Comparison of ENCODE assay signal across 8 cellular contexts in genomic region chr21:33229099-33229775, GRCh38. TPM values are rescaled to one million over a fixed set of nuclear protein-coding genes. Genes with fewer than 3 reads are reported as not detected.
DNase-seq lines count a peak whose midpoint lies in the region; ATAC-seq and TF ChIP-seq lines count a peak whose summit lies in the region.

No MANE protein-coding gene starts in this region.

- no peaks in the 10 kb centered on the region for H3K9me3 Mint-ChIP-seq in activated CD4-positive, alpha-beta T cell treated with anti-CD3 and anti-CD28 coated beads, Interleukin-2, amount 10 ng/mL, durations not matched to agents 7 days and 5 days

- H3K36me3 Mint-ChIP-seq in activated CD4-positive, alpha-beta T cell treated with anti-CD3 and anti-CD28 coated beads, Interleukin-2, amount 10 ng/mL, durations not matched to agents 7 days and 5 days (ENCODE audit: low read depth), result peaks cover 27% of the 10 kb centered on the region

- peak overlapping the region; percentile 84 for H3K9ac ChIP-seq in SU-DHL-6 (ENCODE audit: low read length)
- H3K9ac ChIP-seq in iPS-18a (ENCODE audit: low read length), result no peak overlapping the region

- H3K4me1 ChIP-seq in iPS-18a (ENCODE audit: control insufficient read depth, low read depth, low read length) (peaks cover 21% of the 10 kb centered on the region), thymus (ENCODE audit: control insufficient read depth, insufficient read depth, low read length) (peaks cover 19% of the 10 kb centered on the region)

- H3K4me2 ChIP-seq in SU-DHL-6 (ENCODE audit: low read depth, low read length, poor library complexity, severe bottlenecking), result peak overlapping the region; percentile 88

- H3K9me3 ChIP-seq in SU-DHL-6 (ENCODE audit: insufficient read depth, low read length), result no peaks in the 10 kb centered on the region
- H3K9me3 ChIP-seq in iPS-18a (ENCODE audit: control insufficient read depth, low read depth, low read length), result no peaks in the 10 kb centered on the region
- H3K9me3 ChIP-seq in thymus (ENCODE audit: control insufficient read depth), result no peaks in the 10 kb centered on the region

- H4K20me1 ChIP-seq in SU-DHL-6 (ENCODE audit: low read depth, low read length), result no peaks in the 10 kb centered on the region

- H3K79me2 ChIP-seq in SU-DHL-6 (ENCODE audit: insufficient read depth, low read length), result peaks cover 44% of the 10 kb centered on the region

- peaks cover 37% of the 10 kb centered on the region for H3K4me1 Mint-ChIP-seq in activated CD4-positive, alpha-beta T cell treated with anti-CD3 and anti-CD28 coated beads, Interleukin-2, amount 10 ng/mL, durations not matched to agents 7 days and 5 days

- DNase-seq in activated CD4-positive, alpha-beta T cell treated with anti-CD3 and anti-CD28 coated beads, Interleukin-2, amount 10 ng/mL, durations not matched to agents 7 days and 5 days, result no peak
- no peak for DNase-seq in activated CD4-positive, alpha-beta T cell treated with anti-CD3 and anti-CD28 coated beads for 1 hour
- no peak for DNase-seq in GM10266 (ENCODE audit: extremely low spot score)
- DNase-seq in NCI-H2029 treated with DMSO at 0.1 percent for 48 hours (lab: John Stamatoyannopoulos, UW), result no peak

- CTCF ChIA-PET in activated CD4-positive, alpha-beta T cell treated with anti-CD3 and anti-CD28 coated beads, Interleukin-2, amount 10 ng/mL, durations not matched to agents 7 days and 5 days (lab: Charles Lee), result interaction anchor here (0.7 kb wide), 1 partner anchor 9 kb away, joined by 3 read pairs; no protein-coding TSS in a partner anchor

- TF ChIP-seq CTCF in SU-DHL-6 (IDR thresholded peaks at IDR 0.05; ENCODE audit: insufficient read depth, low read length, poor library complexity, severe bottlenecking) (no peak), GM10266 (IDR thresholded peaks at IDR 0.05; ENCODE audit: control insufficient read depth, insufficient read depth, low read depth, missing control alignments) (no peak)

- peaks cover 22% of the 10 kb centered on the region; the same call in 1 of the 2 replicates for H3F3A ChIP-seq in SU-DHL-6 (ENCODE audit: insufficient read depth)

- H3K36me3 ChIP-seq in SU-DHL-6 (ENCODE audit: low read length) (peaks cover 8% of the 10 kb centered on the region; the same call in 1 of the 2 replicates), iPS-18a (ENCODE audit: control insufficient read depth, low read depth, low read length) (no peaks in the 10 kb centered on the region), thymus (ENCODE audit: control insufficient read depth, insufficient read depth) (no peaks in the 10 kb centered on the region)

- H3K27ac ChIP-seq in SU-DHL-6 (ENCODE audit: low read depth, low read length), result no peak overlapping the region
- H3K27ac ChIP-seq in iPS-18a (ENCODE audit: low read length), result no peak overlapping the region
- H3K27ac ChIP-seq in thymus (ENCODE audit: low read depth), result peak overlapping the region; percentile 55

- H3K27me3 ChIP-seq in SU-DHL-6 (ENCODE audit: low read length), result no peaks in the 10 kb centered on the region
- peaks cover 9% of the 10 kb centered on the region for H3K27me3 ChIP-seq in iPS-18a (ENCODE audit: control insufficient read depth, insufficient read depth, low read length)
- H3K27me3 ChIP-seq in thymus (ENCODE audit: control insufficient read depth, insufficient read depth), result no peaks in the 10 kb centered on the region

- H3K9me2 ChIP-seq in SU-DHL-6 (replicated peaks; ENCODE audit: insufficient read depth, low read length), result no peaks in the 10 kb centered on the region

- H2AFZ ChIP-seq in SU-DHL-6 (ENCODE audit: low read depth, low read length, severe bottlenecking), result peak overlapping the region; percentile 96

- POLR2A ChIA-PET in activated CD4-positive, alpha-beta T cell treated with anti-CD3 and anti-CD28 coated beads, Interleukin-2, amount 10 ng/mL, durations not matched to agents 7 days and 5 days (lab: Charles Lee), result no interaction called here

- H3K4me3 ChIP-seq in SU-DHL-6 (ENCODE audit: insufficient read depth, low read length, poor library complexity, severe bottlenecking), result peak overlapping the region; percentile 76
- peak overlapping the region; percentile 67 for H3K4me3 ChIP-seq in iPS-18a (ENCODE audit: low read length)
- peak overlapping the region; percentile 66 for H3K4me3 ChIP-seq in thymus (ENCODE audit: low read length)

- peaks cover 3% of the 10 kb centered on the region for H3K27me3 Mint-ChIP-seq in activated CD4-positive, alpha-beta T cell treated with anti-CD3 and anti-CD28 coated beads, Interleukin-2, amount 10 ng/mL, durations not matched to agents 7 days and 5 days

- peak overlapping the region; percentile 81 for H3K27ac Mint-ChIP-seq in activated CD4-positive, alpha-beta T cell treated with anti-CD3 and anti-CD28 coated beads, Interleukin-2, amount 10 ng/mL, durations not matched to agents 7 days and 5 days

- peak overlapping the region; percentile 72 for H3K4me3 Mint-ChIP-seq in activated CD4-positive, alpha-beta T cell treated with anti-CD3 and anti-CD28 coated beads, Interleukin-2, amount 10 ng/mL, durations not matched to agents 7 days and 5 days

- WGBS in thymus, result 47% methylated on average over 17 of the region's 17 CpGs

- no peak for ATAC-seq in GM18870 (IDR thresholded peaks at IDR 0.05; ENCODE audit: unreplicated experiment)

RNA-seq across cellular contexts. Expression of gene IFNAR2, which starts 0.5 kb away (rescaled TPM):
- total RNA-seq in activated CD4-positive, alpha-beta T cell treated with anti-CD3 and anti-CD28 coated beads, Interleukin-2, amount 10 ng/mL, durations not matched to agents 7 days and 5 days, result 10 to 100 TPM; 55.5 to 64.4 TPM
- 36.9 TPM for polyA plus RNA-seq in thymus

RNA-seq across cellular contexts. Expression of gene IL10RB, which starts 36.9 kb away (rescaled TPM):
- 10 to 100 TPM; 41.0 to 42.9 TPM for total RNA-seq in activated CD4-positive, alpha-beta T cell treated with anti-CD3 and anti-CD28 coated beads, Interleukin-2, amount 10 ng/mL, durations not matched to agents 7 days and 5 days
- polyA plus RNA-seq in thymus, result 42.9 TPM
